In genomic region chr15:23860846-23861245, GRCh38 we compare ENCODE assay signal across 24 cellular contexts.
DNase-seq lines count a peak whose midpoint lies in the region; ATAC-seq and TF ChIP-seq lines count a peak whose summit lies in the region.
"Had no signal": no experiment of that assay in that cellular context is flagged by ENCODE, and none has a peak within 500 bp of the region (broad histone marks: within the 10 kb centered on the region; RNA-seq: fewer than 3 reads in every experiment).

No MANE protein-coding gene starts in this region.

- H3K36me3 Mint-ChIP-seq in WTC11 = peaks cover 23% of the 10 kb centered on the region
- no peaks in the 10 kb centered on the region for H3K36me3 Mint-ChIP-seq in CD4-positive, alpha-beta memory T cell
- H3K36me3 Mint-ChIP-seq: CD4-positive, CD25-positive, alpha-beta regulatory T cell; T-cell had no signal

- H3K4me1 ChIP-seq in iPS-20b (ENCODE audit: insufficient read depth, low read length) (no peaks in the 10 kb centered on the region), neuronal stem cell (ENCODE audit: control insufficient read depth in 2 of 2, insufficient read depth in 1 of 2, low read depth in 1 of 2, low read length in 2 of 2) (peaks cover 6 to 28% of the 10 kb centered on the region in 2 donors)
- H3K4me1 ChIP-seq in CD4-positive, alpha-beta memory T cell (ENCODE audit: insufficient read depth, low read length) = no peaks in the 10 kb centered on the region

- peaks cover 35% of the 10 kb centered on the region for H3K4me1 Mint-ChIP-seq in WTC11
- H3K4me1 Mint-ChIP-seq in CD4-positive, alpha-beta memory T cell = no peaks in the 10 kb centered on the region
- H3K4me1 Mint-ChIP-seq: CD4-positive, CD25-positive, alpha-beta regulatory T cell; T-cell had no signal

- no peak overlapping the region for H2BK120ac ChIP-seq in neuronal stem cell (ENCODE audit: low read depth, low read length)

- no peak overlapping the region for H4K8ac ChIP-seq in neuronal stem cell (ENCODE audit: low read depth, low read length)

- H2BK5ac ChIP-seq in neuronal stem cell (ENCODE audit: low read length) = peak overlapping the region; percentile 33

- peak overlapping the region; percentile 12; the same call in 1 of the 2 replicates for H3K4me3 ChIP-seq in H7 (ENCODE audit: insufficient read depth, low read depth, low read length)
- peak overlapping the region; percentile 18; the same call in 1 of the 2 replicates for H3K4me3 ChIP-seq in iPS-20b (ENCODE audit: low read length)
- peak overlapping the region in 1 of 2 donors; percentile 15 for H3K4me3 ChIP-seq in neuronal stem cell (ENCODE audit: low read length in 2 of 2)
- H3K4me3 ChIP-seq in CD4-positive, alpha-beta memory T cell (ENCODE audit: low read length in 2 of 2) = no peak overlapping the region
- H3K4me3 ChIP-seq: BLaER1, PC-9 had no signal

- CTCF ChIA-PET in WTC11 (lab: Charles Lee) = interaction anchor here (0.5 to 2.3 kb wide), 7 partner anchors 17 to 363 kb away, joined by 3 to 16 read pairs (median 5); partner anchors contain the start of gene MAGEL2
- CTCF ChIA-PET in RWPE1 (lab: Yijun Ruan, JAX) = no interaction called here
- CTCF ChIA-PET in CD4-positive, alpha-beta memory T cell (lab: Charles Lee; ENCODE audit: partially characterized antibody) = no interaction called here
- CTCF ChIA-PET in HEK293T (lab: Yijun Ruan, JAX) = no interaction called here

- no peak overlapping the region for H4K91ac ChIP-seq in neuronal stem cell (ENCODE audit: low read depth, low read length, poor library complexity)

- POLR2A ChIA-PET in WTC11 (lab: Charles Lee) = no interaction called here
- POLR2A ChIA-PET in RWPE1 (lab: Yijun Ruan, JAX; ENCODE audit: low non-redundant PET) = no interaction called here
- POLR2A ChIA-PET in CD4-positive, alpha-beta memory T cell (lab: Charles Lee; ENCODE audit: partially characterized antibody) = no interaction called here
- POLR2A ChIA-PET in HEK293T (lab: Yijun Ruan, JAX) = no interaction called here

- no peak overlapping the region for H3K4me2 ChIP-seq in neuronal stem cell (ENCODE audit: insufficient read depth, low read length, poor library complexity, severe bottlenecking)
- H3K4me2 ChIP-seq: BLaER1, PC-9 had no signal

- peak overlapping the region; percentile 0 for H2AFZ ChIP-seq in neuronal stem cell (ENCODE audit: low read length)
- H2AFZ ChIP-seq: PC-9 had no signal

- ATAC-seq in WTC11 = no peak
- ATAC-seq in GM21381 (IDR thresholded peaks at IDR 0.05; ENCODE audit: unreplicated experiment) = no peak
- ATAC-seq: T-cell had no signal

- H3K27ac Mint-ChIP-seq in WTC11 = no peak overlapping the region
- no peak overlapping the region for H3K27ac Mint-ChIP-seq in CD4-positive, alpha-beta memory T cell
- H3K27ac Mint-ChIP-seq: CD4-positive, CD25-positive, alpha-beta regulatory T cell; T-cell had no signal

- H3K4me3 Mint-ChIP-seq in WTC11 = peak overlapping the region; percentile 47
- no peak overlapping the region for H3K4me3 Mint-ChIP-seq in CD4-positive, alpha-beta memory T cell
- H3K4me3 Mint-ChIP-seq: CD4-positive, CD25-positive, alpha-beta regulatory T cell; T-cell had no signal

- H3K36me3 ChIP-seq in H7 (replicated peaks; ENCODE audit: control insufficient read depth, insufficient read depth, low read length) (no peaks in the 10 kb centered on the region), iPS-20b (ENCODE audit: insufficient read depth, low read depth, low read length) (no peaks in the 10 kb centered on the region), neuronal stem cell (replicated peaks in 1 of 2; ENCODE audit: control insufficient read depth in 2 of 2, insufficient read depth in 2 of 2, low read length in 2 of 2) (no peaks in the 10 kb centered on the region)
- no peaks in the 10 kb centered on the region for H3K36me3 ChIP-seq in CD4-positive, alpha-beta memory T cell (ENCODE audit: insufficient read depth, low read length)
- H3K36me3 ChIP-seq: BLaER1 had no signal

- no peak overlapping the region for H2BK15ac ChIP-seq in neuronal stem cell (ENCODE audit: low read length)

- H3K23ac ChIP-seq in neuronal stem cell (ENCODE audit: low read depth, low read length, poor library complexity) = no peak overlapping the region

- H3K27me3 Mint-ChIP-seq in WTC11 (ENCODE audit: low read depth) = peaks cover 10% of the 10 kb centered on the region
- no peaks in the 10 kb centered on the region for H3K27me3 Mint-ChIP-seq in CD4-positive, alpha-beta memory T cell
- H3K27me3 Mint-ChIP-seq: CD4-positive, CD25-positive, alpha-beta regulatory T cell had no signal

- no peaks in the 10 kb centered on the region for H3K79me1 ChIP-seq in neuronal stem cell (ENCODE audit: low read depth, low read length)

- H3K27me3 ChIP-seq in H7 (ENCODE audit: control insufficient read depth, insufficient read depth, low read length) (no peaks in the 10 kb centered on the region), iPS-20b (ENCODE audit: insufficient read depth, low read length) (no peaks in the 10 kb centered on the region), neuronal stem cell (ENCODE audit: control insufficient read depth in 3 of 3, insufficient read depth in 3 of 3, low read depth in 1 of 3, low read length in 3 of 3) (no peaks in the 10 kb centered on the region)
- no peaks in the 10 kb centered on the region for H3K27me3 ChIP-seq in CD4-positive, alpha-beta memory T cell (ENCODE audit: insufficient read depth, low read length)
- H3K27me3 ChIP-seq: BLaER1 had no signal

- H2BK12ac ChIP-seq in neuronal stem cell (ENCODE audit: low read length) = no peak overlapping the region

- peaks cover 48% of the 10 kb centered on the region for H3K9me3 Mint-ChIP-seq in WTC11
- H3K9me3 Mint-ChIP-seq in CD4-positive, alpha-beta memory T cell = peaks cover 0 to 7% (median 4%) of the 10 kb centered on the region in 8 donors

- WGBS in neuronal stem cell (ENCODE audit: extremely low coverage in 2 of 2, insufficient read length in 2 of 2, insufficient replicate concordance in 1 of 2), 2 donors = no CpG with 5 or more reads among the region's 10 CpGs

- H3K9ac ChIP-seq in iPS-20b (ENCODE audit: low read depth, low read length) (no peak overlapping the region), neuronal stem cell (ENCODE audit: low read depth, low read length, poor library complexity) (no peak overlapping the region)
- H3K9ac ChIP-seq: BLaER1 had no signal

- H3K9me3 ChIP-seq in iPS-20b (ENCODE audit: insufficient read depth, low read depth, low read length) (peaks cover 47% of the 10 kb centered on the region), neuronal stem cell (replicated peaks in 1 of 2; ENCODE audit: control insufficient read depth in 2 of 2, insufficient read depth in 1 of 2, low read depth in 1 of 2, low read length in 2 of 2) (peaks cover 0 to 3% of the 10 kb centered on the region in 2 donors)
- H3K9me3 ChIP-seq in CD4-positive, alpha-beta memory T cell (ENCODE audit: control insufficient read depth in 1 of 2, low read length in 2 of 2) = no peaks in the 10 kb centered on the region
- H3K9me3 ChIP-seq: BLaER1 had no signal

- intact Hi-C loops in CD4-positive, alpha-beta memory T cell (cut with micrococcal nuclease) = no loop called here

- no peak overlapping the region for H3K4ac ChIP-seq in neuronal stem cell (ENCODE audit: low read length)

- no peak overlapping the region for H3K14ac ChIP-seq in neuronal stem cell (ENCODE audit: low read length)

- DNase-seq in H7 = no peak
- DNase-seq in WTC11 (ENCODE audit: low spot score) = no peak
- no peak for DNase-seq in neuronal stem cell (ENCODE audit: low spot score)
- DNase-seq in RWPE1 (ENCODE audit: low spot score) = no peak
- DNase-seq in CD4-positive, alpha-beta memory T cell = no peak
- DNase-seq in HEK293T (ENCODE audit: extremely low spot score) = no peak
- DNase-seq: CD4-positive, CD25-positive, alpha-beta regulatory T cell; DMS53; HCEC 1CT; KBM-7; NCI-H1105 treated with DMSO at 0.1 percent for 48 hours; NCI-H146; NCI-H1930; NCI-H2107; NCI-H446; NCI-H526; NCI-H82; PC-9; SHP77; T-cell had no signal

- TF ChIP-seq CTCF in WTC11 (IDR thresholded peaks at IDR 0.05) (no peak), RWPE1 (conservative IDR thresholded peaks at IDR 0.05; ENCODE audit: low read depth) (no peak)

- H2AK5ac ChIP-seq in neuronal stem cell (ENCODE audit: low read depth, low read length) = no peak overlapping the region

- H3K18ac ChIP-seq in neuronal stem cell (ENCODE audit: low read length) = no peak overlapping the region

- H3K27ac ChIP-seq in iPS-20b (ENCODE audit: low read length) = no peak overlapping the region
- H3K27ac ChIP-seq in neuronal stem cell (replicated peaks; ENCODE audit: low read length) = no peak overlapping the region
- H3K27ac ChIP-seq in RWPE1 = no peak overlapping the region
- H3K27ac ChIP-seq in CD4-positive, alpha-beta memory T cell (ENCODE audit: low read depth, low read length) = no peak overlapping the region
- H3K27ac ChIP-seq: BLaER1, HL-60, PC-9 had no signal

TF ChIP-seq in WTC11, 78 proteins besides CTCF, POLR2A, EP300 and RAD21 (continues in another document):
- TF ChIP-seq, protein P1, sequence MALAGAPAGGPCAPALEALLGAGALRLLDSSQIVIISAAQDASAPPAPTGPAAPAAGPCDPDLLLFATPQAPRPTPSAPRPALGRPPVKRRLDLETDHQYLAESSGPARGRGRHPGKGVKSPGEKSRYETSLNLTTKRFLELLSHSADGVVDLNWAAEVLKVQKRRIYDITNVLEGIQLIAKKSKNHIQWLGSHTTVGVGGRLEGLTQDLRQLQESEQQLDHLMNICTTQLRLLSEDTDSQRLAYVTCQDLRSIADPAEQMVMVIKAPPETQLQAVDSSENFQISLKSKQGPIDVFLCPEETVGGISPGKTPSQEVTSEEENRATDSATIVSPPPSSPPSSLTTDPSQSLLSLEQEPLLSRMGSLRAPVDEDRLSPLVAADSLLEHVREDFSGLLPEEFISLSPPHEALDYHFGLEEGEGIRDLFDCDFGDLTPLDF (CRISPR knock-in tag; IDR thresholded peaks at IDR 0.05) = no peak
- TF ChIP-seq RELA (CRISPR knock-in tag; IDR thresholded peaks at IDR 0.05; ENCODE audit: borderline replicate concordance) (no peak), TP53 (CRISPR knock-in tag; IDR thresholded peaks at IDR 0.05) (no peak), ELF4 (CRISPR knock-in tag; IDR thresholded peaks at IDR 0.05; ENCODE audit: low read depth) (no peak)

TF ChIP-seq in HEK293T, 16 proteins besides CTCF, POLR2A, EP300 and RAD21 (continues in another document):
- TF ChIP-seq ZNF384 (IDR thresholded peaks at IDR 0.05) (no peak), FOXK2 (IDR thresholded peaks at IDR 0.05) (no peak), ELF4 (IDR thresholded peaks at IDR 0.05) (no peak), LEF1 (IDR thresholded peaks at IDR 0.05; ENCODE audit: borderline replicate concordance) (no peak), TARDBP (IDR thresholded peaks at IDR 0.05) (no peak), L3MBTL2 (conservative IDR thresholded peaks at IDR 0.05) (no peak), ARNT (IDR thresholded peaks at IDR 0.05) (no peak), HDGF (IDR thresholded peaks at IDR 0.05; ENCODE audit: borderline replicate concordance) (no peak), SUZ12 (IDR thresholded peaks at IDR 0.05) (no peak)

Comparison
In these comparisons a context has a peak if more than half of its experiments do, and no peak if none do; other contexts are left out.
1. H3K4me3 ChIP-seq: peak in H7 (single experiment) and iPS-20b (single experiment); none in CD4-positive, alpha-beta memory T cell (0 of 2).